In the genomic region with DNA sequence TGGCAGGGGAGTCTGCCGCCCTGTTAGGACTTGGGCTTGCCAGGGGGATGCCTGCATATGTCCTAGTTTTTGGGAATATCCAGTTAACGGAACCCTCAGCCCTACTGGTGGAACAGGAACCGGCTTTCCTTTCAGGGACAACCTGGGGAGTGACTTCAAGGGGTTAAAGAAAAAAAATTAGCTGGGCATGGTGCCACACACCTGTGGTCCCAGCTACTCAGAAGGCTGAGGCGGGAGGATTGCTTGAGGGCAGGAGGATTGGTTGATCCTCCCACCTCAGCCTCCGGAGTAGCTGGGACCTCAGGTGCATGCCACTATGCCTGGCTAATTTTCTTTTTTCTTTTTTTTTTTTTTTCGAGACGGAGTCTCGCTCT, we compare ENCODE assay signal across 23 cellular contexts.
"Had no signal": no experiment of that assay in that cellular context is flagged by ENCODE, and none has a peak within 500 bp of the region (broad histone marks: within the 10 kb centered on the region; RNA-seq: fewer than 3 reads in every experiment).

No MANE protein-coding gene starts in this region.

- H3K36me3 Mint-ChIP-seq: memory B cell had no signal

- H3K4me2 ChIP-seq: smooth muscle cell had no signal

- H3K9me3 ChIP-seq: colonic mucosa, esophagus squamous epithelium, gastroesophageal sphincter, heart left ventricle, sigmoid colon, testis, vagina had no signal

- H3K27ac ChIP-seq: colonic mucosa, dorsolateral prefrontal cortex, esophagus squamous epithelium, gastroesophageal sphincter, heart left ventricle, sigmoid colon, testis, vagina had no signal

- H3K27me3 ChIP-seq: colonic mucosa, dorsolateral prefrontal cortex, esophagus squamous epithelium, gastroesophageal sphincter, heart left ventricle, sigmoid colon, testis, vagina had no signal

- H3K4me3 Mint-ChIP-seq: activated CD4-positive, alpha-beta T cell treated with anti-CD3 and anti-CD28 coated beads for 36 hours; activated naive CD4-positive, alpha-beta T cell treated with anti-CD3 and anti-CD28 coated beads, Interleukin-2, amount 10 ng/mL, durations not matched to agents 7 days and 5 days; memory B cell; WTC11 had no signal

- H3K4me3 ChIP-seq: colonic mucosa, dorsolateral prefrontal cortex, esophagus squamous epithelium, gastroesophageal sphincter, heart left ventricle, sigmoid colon, smooth muscle cell, testis, vagina had no signal

- H3K27ac Mint-ChIP-seq: activated CD4-positive, alpha-beta T cell treated with anti-CD3 and anti-CD28 coated beads for 36 hours; activated naive CD4-positive, alpha-beta T cell treated with anti-CD3 and anti-CD28 coated beads, Interleukin-2, amount 10 ng/mL, durations not matched to agents 7 days and 5 days; memory B cell; WTC11 had no signal

- DNase-seq: activated CD4-positive, alpha-beta T cell treated with anti-CD3 and anti-CD28 coated beads for 36 hours; activated CD4-positive, alpha-beta T cell treated with anti-CD3 and anti-CD28 coated beads, Interleukin-2, amount 50 U/mL, for 4 hours; activated effector memory CD4-positive, alpha-beta T cell treated with anti-CD3 and anti-CD28 coated beads, Interleukin-2, amount 50 U/mL, for 16 hours; activated naive CD4-positive, alpha-beta T cell treated with anti-CD3 and anti-CD28 coated beads, Interleukin-2, amount 10 ng/mL, durations not matched to agents 7 days and 5 days; amygdala; colonic mucosa; dorsolateral prefrontal cortex; esophagus squamous epithelium; heart left ventricle; left ventricle myocardium superior; nucleus accumbens; posterior cingulate gyrus; sigmoid colon; stimulated activated CD4-positive, alpha-beta T cell treated with anti-CD3 and anti-CD28 coated beads, Interleukin-15, amount 100 ng/mL, for 24 hours; stimulated activated naive CD4-positive, alpha-beta T cell; T1000; testis; trophoblast cell had no signal

- H3K4me1 ChIP-seq: colonic mucosa, esophagus squamous epithelium, gastroesophageal sphincter, heart left ventricle, sigmoid colon, testis, vagina had no signal

- H3K9me3 Mint-ChIP-seq: activated naive CD4-positive, alpha-beta T cell treated with anti-CD3 and anti-CD28 coated beads, Interleukin-2, amount 10 ng/mL, durations not matched to agents 7 days and 5 days; memory B cell; WTC11 had no signal

- ATAC-seq: activated CD4-positive, alpha-beta T cell treated with anti-CD3 and anti-CD28 coated beads for 36 hours; gastroesophageal sphincter; heart left ventricle; left ventricle myocardium superior; WTC11 had no signal

- H3K4me1 Mint-ChIP-seq: activated CD4-positive, alpha-beta T cell treated with anti-CD3 and anti-CD28 coated beads for 36 hours; activated naive CD4-positive, alpha-beta T cell treated with anti-CD3 and anti-CD28 coated beads, Interleukin-2, amount 10 ng/mL, durations not matched to agents 7 days and 5 days; memory B cell; WTC11 had no signal

- H3K27me3 Mint-ChIP-seq: activated CD4-positive, alpha-beta T cell treated with anti-CD3 and anti-CD28 coated beads for 36 hours; activated naive CD4-positive, alpha-beta T cell treated with anti-CD3 and anti-CD28 coated beads, Interleukin-2, amount 10 ng/mL, durations not matched to agents 7 days and 5 days; memory B cell had no signal
